In the genomic region with DNA sequence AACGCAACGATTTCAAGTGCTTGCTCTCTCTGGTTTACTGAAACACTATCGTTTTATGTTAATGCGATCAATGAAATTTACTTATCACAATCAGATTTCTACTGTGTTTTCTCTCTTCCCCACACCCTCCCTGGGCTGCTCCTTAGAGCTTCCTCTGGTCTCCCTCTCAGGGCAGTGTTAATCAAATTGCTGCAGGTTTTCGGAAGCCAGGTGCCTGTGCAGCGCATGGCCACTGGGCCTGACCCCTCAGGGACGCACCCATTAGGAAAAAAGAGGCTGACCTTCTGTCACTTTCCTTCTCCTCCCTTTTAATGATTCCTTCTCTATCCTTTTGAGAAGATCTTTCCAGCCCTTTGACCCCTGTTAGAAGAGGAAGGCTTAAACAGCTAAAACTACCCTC, we compare ENCODE assay signal across 27 cellular contexts.
"Had no signal": no experiment of that assay in that cellular context is flagged by ENCODE, and none has a peak within 500 bp of the region (broad histone marks: within the 10 kb centered on the region; RNA-seq: fewer than 3 reads in every experiment).

No MANE protein-coding gene starts in this region.

- H3K9me3 ChIP-seq: gastrocnemius medialis, mucosa of descending colon, neutrophil, pancreas, testis, tibial artery, upper lobe of left lung had no signal

- H3K27ac ChIP-seq: dorsolateral prefrontal cortex, epithelial cell of prostate, gastrocnemius medialis, heart left ventricle, hepatocyte, left lung, neutrophil, pancreas, right atrium auricular region, testis, tibial artery, upper lobe of left lung had no signal

- H3K4me1 ChIP-seq: gastrocnemius medialis, heart left ventricle, left lung, right atrium auricular region, testis, tibial artery, upper lobe of left lung had no signal

- H2AFZ ChIP-seq: hepatocyte had no signal

- H3K27me3 ChIP-seq: gastrocnemius medialis, hepatocyte, left lung, neutrophil, pancreas, right atrium auricular region, testis, tibial artery, upper lobe of left lung had no signal

- H3K4me3 Mint-ChIP-seq: endodermal cell; mesothelial cell of epicardium; naive B cell; natural killer cell treated with Interleukin-12 subunit alpha and Interleukin-12 subunit beta and Interleukin-15 and Interleukin-18, amount 100 ng/mL, for 72 hours; stimulated activated memory B cell treated with anti-CD40 and anti-IgM and Interleukin-4, amounts not matched to agents 10 μg/mL and 1 μg/mL and 100 μg/mL, for 72 hours had no signal

- H3K36me3 Mint-ChIP-seq: mesothelial cell of epicardium; naive B cell; natural killer cell treated with Interleukin-12 subunit alpha and Interleukin-12 subunit beta and Interleukin-15 and Interleukin-18, amount 100 ng/mL, for 72 hours; stimulated activated memory B cell treated with anti-CD40 and anti-IgM and Interleukin-4, amounts not matched to agents 10 μg/mL and 1 μg/mL and 100 μg/mL, for 72 hours had no signal

- H3K36me3 ChIP-seq: gastrocnemius medialis, heart left ventricle, left lung, neutrophil, pancreas, right atrium auricular region, tibial artery, upper lobe of left lung had no signal

- H3K4me1 Mint-ChIP-seq: endodermal cell; mesothelial cell of epicardium; naive B cell; stimulated activated memory B cell treated with anti-CD40 and anti-IgM and Interleukin-4, amounts not matched to agents 10 μg/mL and 1 μg/mL and 100 μg/mL, for 72 hours had no signal

- DNase-seq: dorsolateral prefrontal cortex; effector CD8-positive, alpha-beta T cell; endodermal cell; foreskin fibroblast; gastrocnemius medialis; heart left ventricle; left cardiac atrium; left lung; mesenchymal stem cell; mucosa of descending colon; naive B cell; pancreas; stimulated activated CD4-positive, alpha-beta T cell treated with anti-CD3 and anti-CD28 coated beads, Interleukin-4, amount 100 ng/mL, for 4 hours; stimulated activated naive CD8-positive, alpha-beta T cell treated with anti-CD3 and anti-CD28 coated beads, Interleukin-15, Interleukin-2, amounts not matched to agents 100 U/mL and 50 U/mL, for 24 hours; substantia nigra; testis; tibial artery had no signal

- H3K4me3 ChIP-seq: dorsolateral prefrontal cortex, gastrocnemius medialis, heart left ventricle, hepatocyte, left lung, mucosa of descending colon, pancreas, right atrium auricular region, testis, tibial artery, upper lobe of left lung had no signal

- ATAC-seq: esophagus mucosa; gastrocnemius medialis; heart left ventricle; left cardiac atrium; left lung; mucosa of descending colon; natural killer cell treated with Interleukin-12 subunit alpha and Interleukin-12 subunit beta and Interleukin-15 and Interleukin-18, amount 100 ng/mL, for 72 hours; sciatic nerve; stimulated activated memory B cell treated with anti-CD40 and anti-IgM and Interleukin-4, amounts not matched to agents 10 μg/mL and 1 μg/mL and 100 μg/mL, for 72 hours; stimulated activated naive CD8-positive, alpha-beta T cell treated with anti-CD3 and anti-CD28 coated beads, Interleukin-15, Interleukin-2, amounts not matched to agents 100 U/mL and 50 U/mL, for 24 hours had no signal

- H3K27ac Mint-ChIP-seq: endodermal cell; mesothelial cell of epicardium; naive B cell; natural killer cell treated with Interleukin-12 subunit alpha and Interleukin-12 subunit beta and Interleukin-15 and Interleukin-18, amount 100 ng/mL, for 72 hours; stimulated activated memory B cell treated with anti-CD40 and anti-IgM and Interleukin-4, amounts not matched to agents 10 μg/mL and 1 μg/mL and 100 μg/mL, for 72 hours had no signal

- H3K4me2 ChIP-seq: hepatocyte had no signal
